1 cellular context compared by ENCODE assay signal in the genomic region with DNA sequence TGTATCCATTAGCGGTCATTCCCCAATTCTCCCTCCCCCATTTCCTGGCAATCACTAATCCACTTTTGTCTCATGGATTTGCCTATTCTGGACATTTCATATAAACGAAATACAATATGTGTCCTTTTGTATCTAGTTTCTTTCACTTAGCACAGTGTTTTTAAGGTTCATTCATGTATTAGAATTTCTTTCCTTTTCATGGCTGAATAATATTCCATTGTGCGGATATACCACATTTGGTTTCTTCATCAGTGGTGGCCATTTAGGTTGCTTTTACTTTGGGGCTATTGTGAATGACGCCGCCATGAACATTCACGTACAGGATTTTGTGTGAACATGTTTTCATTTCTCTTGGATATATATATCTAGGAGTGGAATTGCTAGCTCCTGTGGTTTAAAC.
TF ChIP-seq lines count a peak whose summit lies in the region.

No MANE protein-coding gene starts in this region.

TF ChIP-seq in K562, 482 proteins besides CTCF, POLR2A, EP300 and RAD21 (continued from another document):
- TF ChIP-seq, protein P1, sequence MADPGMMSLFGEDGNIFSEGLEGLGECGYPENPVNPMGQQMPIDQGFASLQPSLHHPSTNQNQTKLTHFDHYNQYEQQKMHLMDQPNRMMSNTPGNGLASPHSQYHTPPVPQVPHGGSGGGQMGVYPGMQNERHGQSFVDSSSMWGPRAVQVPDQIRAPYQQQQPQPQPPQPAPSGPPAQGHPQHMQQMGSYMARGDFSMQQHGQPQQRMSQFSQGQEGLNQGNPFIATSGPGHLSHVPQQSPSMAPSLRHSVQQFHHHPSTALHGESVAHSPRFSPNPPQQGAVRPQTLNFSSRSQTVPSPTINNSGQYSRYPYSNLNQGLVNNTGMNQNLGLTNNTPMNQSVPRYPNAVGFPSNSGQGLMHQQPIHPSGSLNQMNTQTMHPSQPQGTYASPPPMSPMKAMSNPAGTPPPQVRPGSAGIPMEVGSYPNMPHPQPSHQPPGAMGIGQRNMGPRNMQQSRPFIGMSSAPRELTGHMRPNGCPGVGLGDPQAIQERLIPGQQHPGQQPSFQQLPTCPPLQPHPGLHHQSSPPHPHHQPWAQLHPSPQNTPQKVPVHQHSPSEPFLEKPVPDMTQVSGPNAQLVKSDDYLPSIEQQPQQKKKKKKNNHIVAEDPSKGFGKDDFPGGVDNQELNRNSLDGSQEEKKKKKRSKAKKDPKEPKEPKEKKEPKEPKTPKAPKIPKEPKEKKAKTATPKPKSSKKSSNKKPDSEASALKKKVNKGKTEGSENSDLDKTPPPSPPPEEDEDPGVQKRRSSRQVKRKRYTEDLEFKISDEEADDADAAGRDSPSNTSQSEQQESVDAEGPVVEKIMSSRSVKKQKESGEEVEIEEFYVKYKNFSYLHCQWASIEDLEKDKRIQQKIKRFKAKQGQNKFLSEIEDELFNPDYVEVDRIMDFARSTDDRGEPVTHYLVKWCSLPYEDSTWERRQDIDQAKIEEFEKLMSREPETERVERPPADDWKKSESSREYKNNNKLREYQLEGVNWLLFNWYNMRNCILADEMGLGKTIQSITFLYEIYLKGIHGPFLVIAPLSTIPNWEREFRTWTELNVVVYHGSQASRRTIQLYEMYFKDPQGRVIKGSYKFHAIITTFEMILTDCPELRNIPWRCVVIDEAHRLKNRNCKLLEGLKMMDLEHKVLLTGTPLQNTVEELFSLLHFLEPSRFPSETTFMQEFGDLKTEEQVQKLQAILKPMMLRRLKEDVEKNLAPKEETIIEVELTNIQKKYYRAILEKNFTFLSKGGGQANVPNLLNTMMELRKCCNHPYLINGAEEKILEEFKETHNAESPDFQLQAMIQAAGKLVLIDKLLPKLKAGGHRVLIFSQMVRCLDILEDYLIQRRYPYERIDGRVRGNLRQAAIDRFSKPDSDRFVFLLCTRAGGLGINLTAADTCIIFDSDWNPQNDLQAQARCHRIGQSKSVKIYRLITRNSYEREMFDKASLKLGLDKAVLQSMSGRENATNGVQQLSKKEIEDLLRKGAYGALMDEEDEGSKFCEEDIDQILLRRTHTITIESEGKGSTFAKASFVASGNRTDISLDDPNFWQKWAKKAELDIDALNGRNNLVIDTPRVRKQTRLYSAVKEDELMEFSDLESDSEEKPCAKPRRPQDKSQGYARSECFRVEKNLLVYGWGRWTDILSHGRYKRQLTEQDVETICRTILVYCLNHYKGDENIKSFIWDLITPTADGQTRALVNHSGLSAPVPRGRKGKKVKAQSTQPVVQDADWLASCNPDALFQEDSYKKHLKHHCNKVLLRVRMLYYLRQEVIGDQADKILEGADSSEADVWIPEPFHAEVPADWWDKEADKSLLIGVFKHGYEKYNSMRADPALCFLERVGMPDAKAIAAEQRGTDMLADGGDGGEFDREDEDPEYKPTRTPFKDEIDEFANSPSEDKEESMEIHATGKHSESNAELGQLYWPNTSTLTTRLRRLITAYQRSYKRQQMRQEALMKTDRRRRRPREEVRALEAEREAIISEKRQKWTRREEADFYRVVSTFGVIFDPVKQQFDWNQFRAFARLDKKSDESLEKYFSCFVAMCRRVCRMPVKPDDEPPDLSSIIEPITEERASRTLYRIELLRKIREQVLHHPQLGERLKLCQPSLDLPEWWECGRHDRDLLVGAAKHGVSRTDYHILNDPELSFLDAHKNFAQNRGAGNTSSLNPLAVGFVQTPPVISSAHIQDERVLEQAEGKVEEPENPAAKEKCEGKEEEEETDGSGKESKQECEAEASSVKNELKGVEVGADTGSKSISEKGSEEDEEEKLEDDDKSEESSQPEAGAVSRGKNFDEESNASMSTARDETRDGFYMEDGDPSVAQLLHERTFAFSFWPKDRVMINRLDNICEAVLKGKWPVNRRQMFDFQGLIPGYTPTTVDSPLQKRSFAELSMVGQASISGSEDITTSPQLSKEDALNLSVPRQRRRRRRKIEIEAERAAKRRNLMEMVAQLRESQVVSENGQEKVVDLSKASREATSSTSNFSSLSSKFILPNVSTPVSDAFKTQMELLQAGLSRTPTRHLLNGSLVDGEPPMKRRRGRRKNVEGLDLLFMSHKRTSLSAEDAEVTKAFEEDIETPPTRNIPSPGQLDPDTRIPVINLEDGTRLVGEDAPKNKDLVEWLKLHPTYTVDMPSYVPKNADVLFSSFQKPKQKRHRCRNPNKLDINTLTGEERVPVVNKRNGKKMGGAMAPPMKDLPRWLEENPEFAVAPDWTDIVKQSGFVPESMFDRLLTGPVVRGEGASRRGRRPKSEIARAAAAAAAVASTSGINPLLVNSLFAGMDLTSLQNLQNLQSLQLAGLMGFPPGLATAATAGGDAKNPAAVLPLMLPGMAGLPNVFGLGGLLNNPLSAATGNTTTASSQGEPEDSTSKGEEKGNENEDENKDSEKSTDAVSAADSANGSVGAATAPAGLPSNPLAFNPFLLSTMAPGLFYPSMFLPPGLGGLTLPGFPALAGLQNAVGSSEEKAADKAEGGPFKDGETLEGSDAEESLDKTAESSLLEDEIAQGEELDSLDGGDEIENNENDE (IDR thresholded peaks at IDR 0.05; ENCODE audit: low read depth, low read length), result no peak
- no peak for TF ChIP-seq U2AF1 (optimal IDR thresholded peaks at IDR 0.05; ENCODE audit: low read depth, low read length)
- TF ChIP-seq BCOR (IDR thresholded peaks at IDR 0.05), result peak; percentile 79
- no peak for TF ChIP-seq ZNF583 (CRISPR knock-in tag; IDR thresholded peaks at IDR 0.05)
- no peak for TF ChIP-seq EGR1 (conservative IDR thresholded peaks at IDR 0.05)
- no peak for TF ChIP-seq SIRT6 (IDR thresholded peaks at IDR 0.05; ENCODE audit: low read depth, low read length)
- TF ChIP-seq CCNT2 (IDR thresholded peaks at IDR 0.05; ENCODE audit: borderline replicate concordance, extremely low read depth, insufficient read length, low read depth, low read length), result no peak
- TF ChIP-seq NR2C1 (IDR thresholded peaks at IDR 0.05), result no peak
- no peak for TF ChIP-seq NR2C1 (tag; IDR thresholded peaks at IDR 0.05)
- TF ChIP-seq SMAD4 (CRISPR knock-in tag; conservative IDR thresholded peaks at IDR 0.05), result no peak
- no peak for TF ChIP-seq HOXB6 (CRISPR knock-in tag; IDR thresholded peaks at IDR 0.05; ENCODE audit: borderline replicate concordance)
- TF ChIP-seq NFIX (CRISPR knock-in tag; IDR thresholded peaks at IDR 0.05; ENCODE audit: low read depth), result no peak
- TF ChIP-seq ZNF146 (CRISPR knock-in tag; IDR thresholded peaks at IDR 0.05; ENCODE audit: unreplicated experiment), result peak; percentile 99
